Comparison of ENCODE assay signal across 1 cellular context in the genomic region with DNA sequence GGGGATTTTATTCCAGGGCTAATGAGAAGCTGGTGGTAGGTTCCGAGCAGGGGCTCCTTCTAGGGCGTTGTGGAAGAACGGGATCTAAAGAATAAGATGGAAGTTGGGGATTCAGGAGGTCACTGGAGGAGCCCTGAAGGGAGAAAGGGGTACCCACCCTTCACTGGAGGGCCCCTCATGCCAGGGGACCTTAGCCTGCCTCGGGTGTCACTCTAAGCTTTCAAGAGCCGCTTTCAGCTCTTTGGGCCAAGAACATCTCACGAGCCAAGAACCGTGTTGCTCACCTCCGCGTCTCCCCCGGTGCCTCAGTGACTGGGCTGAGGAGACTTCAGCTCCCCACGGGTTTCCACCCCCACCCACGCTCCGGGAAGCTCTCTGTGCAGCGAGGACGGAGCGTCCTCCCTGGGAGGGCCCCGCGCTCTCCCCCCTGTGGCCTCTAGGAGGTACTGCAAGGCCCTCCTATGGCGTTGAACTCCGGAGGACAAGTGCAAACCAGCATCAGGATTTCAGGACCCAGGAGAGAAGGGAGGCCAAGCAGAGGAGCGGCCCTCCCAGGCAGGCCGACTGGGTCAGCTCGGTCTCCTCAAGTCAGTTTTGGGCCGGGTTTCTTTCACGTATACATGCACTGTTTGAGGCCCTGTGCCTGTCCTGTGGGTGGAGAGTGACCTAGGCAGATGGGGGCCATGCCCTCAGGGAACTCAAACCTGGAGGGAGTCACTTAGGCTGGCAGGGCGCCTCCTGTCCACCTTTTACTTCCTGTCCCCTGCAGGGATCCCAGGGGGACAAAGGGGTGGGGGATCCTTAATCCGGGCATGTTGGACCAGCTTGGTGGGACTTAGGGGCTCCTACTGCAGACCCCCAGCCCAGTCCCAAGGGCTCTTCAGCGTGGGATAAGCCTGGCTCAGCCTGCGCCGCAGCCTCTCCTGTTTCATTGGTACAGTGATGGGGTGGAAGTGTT.
TF ChIP-seq lines count a peak whose summit lies in the region.

No MANE protein-coding gene starts in this region.

TF ChIP-seq in GM12878, 131 proteins besides CTCF, POLR2A, EP300 and RAD21:
- TF ChIP-seq, protein P1, sequence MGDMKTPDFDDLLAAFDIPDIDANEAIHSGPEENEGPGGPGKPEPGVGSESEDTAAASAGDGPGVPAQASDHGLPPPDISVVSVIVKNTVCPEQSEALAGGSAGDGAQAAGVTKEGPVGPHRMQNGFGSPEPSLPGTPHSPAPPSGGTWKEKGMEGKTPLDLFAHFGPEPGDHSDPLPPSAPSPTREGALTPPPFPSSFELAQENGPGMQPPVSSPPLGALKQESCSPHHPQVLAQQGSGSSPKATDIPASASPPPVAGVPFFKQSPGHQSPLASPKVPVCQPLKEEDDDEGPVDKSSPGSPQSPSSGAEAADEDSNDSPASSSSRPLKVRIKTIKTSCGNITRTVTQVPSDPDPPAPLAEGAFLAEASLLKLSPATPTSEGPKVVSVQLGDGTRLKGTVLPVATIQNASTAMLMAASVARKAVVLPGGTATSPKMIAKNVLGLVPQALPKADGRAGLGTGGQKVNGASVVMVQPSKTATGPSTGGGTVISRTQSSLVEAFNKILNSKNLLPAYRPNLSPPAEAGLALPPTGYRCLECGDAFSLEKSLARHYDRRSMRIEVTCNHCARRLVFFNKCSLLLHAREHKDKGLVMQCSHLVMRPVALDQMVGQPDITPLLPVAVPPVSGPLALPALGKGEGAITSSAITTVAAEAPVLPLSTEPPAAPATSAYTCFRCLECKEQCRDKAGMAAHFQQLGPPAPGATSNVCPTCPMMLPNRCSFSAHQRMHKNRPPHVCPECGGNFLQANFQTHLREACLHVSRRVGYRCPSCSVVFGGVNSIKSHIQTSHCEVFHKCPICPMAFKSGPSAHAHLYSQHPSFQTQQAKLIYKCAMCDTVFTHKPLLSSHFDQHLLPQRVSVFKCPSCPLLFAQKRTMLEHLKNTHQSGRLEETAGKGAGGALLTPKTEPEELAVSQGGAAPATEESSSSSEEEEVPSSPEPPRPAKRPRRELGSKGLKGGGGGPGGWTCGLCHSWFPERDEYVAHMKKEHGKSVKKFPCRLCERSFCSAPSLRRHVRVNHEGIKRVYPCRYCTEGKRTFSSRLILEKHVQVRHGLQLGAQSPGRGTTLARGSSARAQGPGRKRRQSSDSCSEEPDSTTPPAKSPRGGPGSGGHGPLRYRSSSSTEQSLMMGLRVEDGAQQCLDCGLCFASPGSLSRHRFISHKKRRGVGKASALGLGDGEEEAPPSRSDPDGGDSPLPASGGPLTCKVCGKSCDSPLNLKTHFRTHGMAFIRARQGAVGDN (IDR thresholded peaks at IDR 0.05), result 0 out of 2 replicates have a peak, but pooled peaks have one; percentile 21
- TF ChIP-seq GATAD2B (conservative IDR thresholded peaks at IDR 0.05; ENCODE audit: low read depth) (0 out of 2 replicates have a peak, but pooled peaks have one; percentile 46), BACH1 (IDR thresholded peaks at IDR 0.05; ENCODE audit: borderline replicate concordance) (0 out of 2 replicates have a peak, but pooled peaks have one; percentile 30), IKZF1 (conservative IDR thresholded peaks at IDR 0.05) (peak; percentile 84), RAD51 (IDR thresholded peaks at IDR 0.05) (no peak), SMC3 (IDR thresholded peaks at IDR 0.05; ENCODE audit: borderline replicate concordance, low read length) (peak; percentile 92), CHD4 (IDR thresholded peaks at IDR 0.05) (no peak), SUZ12 (IDR thresholded peaks at IDR 0.05; ENCODE audit: unreplicated experiment) (no peak), NBN (IDR thresholded peaks at IDR 0.05) (peak; percentile 54; the same call in 1 of the 2 replicates), IRF4 (IDR thresholded peaks at IDR 0.05; ENCODE audit: low read depth, low read length) (peak; percentile 60; the same call in 1 of the 2 replicates), TBL1XR1 (IDR thresholded peaks at IDR 0.05; ENCODE audit: low read depth, low read length) (no peak), BCL11A (IDR thresholded peaks at IDR 0.05; ENCODE audit: low read depth, low read length) (no peak), KDM1A (IDR thresholded peaks at IDR 0.05; ENCODE audit: borderline replicate concordance) (no peak), DPF2 (IDR thresholded peaks at IDR 0.05) (peak; percentile 49; the same call in 1 of the 2 replicates), CREM (IDR thresholded peaks at IDR 0.05; ENCODE audit: low read depth) (no peak), YY1 (IDR thresholded peaks at IDR 0.05; ENCODE audit: low read depth, low read length) (peak; percentile 82), IKZF2 (IDR thresholded peaks at IDR 0.05) (peak in 1 of 2 experiments; percentile 24; a peak in 1 of 4 replicates), NRF1 (conservative IDR thresholded peaks at IDR 0.05; ENCODE audit: low read depth, low read length) (no peak), KLF5 (IDR thresholded peaks at IDR 0.05; ENCODE audit: partially characterized antibody) (no peak), CBFB (IDR thresholded peaks at IDR 0.05; ENCODE audit: low read depth) (no peak), EGR1 (IDR thresholded peaks at IDR 0.05; ENCODE audit: borderline replicate concordance in 1 of 2, low read depth in 2 of 2, low read length in 2 of 2) (peak in 1 of 2 experiments; percentile 93; a peak in 2 of 3 replicates), BHLHE40 (IDR thresholded peaks at IDR 0.05; ENCODE audit: borderline replicate concordance in 1 of 2, low read depth in 2 of 2, low read length in 1 of 2) (peak; percentile 19 to 39; a peak in 1 of 4 replicates), PAX5 (IDR thresholded peaks at IDR 0.05; ENCODE audit: borderline replicate concordance, low read depth, low read length) (peak; percentile 39; the same call in 1 of the 2 replicates), SP1 (IDR thresholded peaks at IDR 0.05; ENCODE audit: low read depth, low read length) (peak; percentile 49), CHD2 (IDR thresholded peaks at IDR 0.05; ENCODE audit: borderline replicate concordance, low read depth, low read length) (peak; percentile 15; the same call in 1 of the 2 replicates), FOXM1 (IDR thresholded peaks at IDR 0.05; ENCODE audit: low read depth, low read length) (no peak; the same call in 1 of the 2 replicates), JUNB (IDR thresholded peaks at IDR 0.05) (no peak), MEF2B (IDR thresholded peaks at IDR 0.05; ENCODE audit: partially characterized antibody, poor library complexity, severe bottlenecking) (peak; percentile 61), YBX1 (IDR thresholded peaks at IDR 0.05) (no peak), TCF12 (IDR thresholded peaks at IDR 0.05; ENCODE audit: low read depth, low read length) (peak; percentile 53; the same call in 1 of the 2 replicates), MTA2 (IDR thresholded peaks at IDR 0.05; ENCODE audit: low read depth) (0 out of 2 replicates have a peak, but pooled peaks have one; percentile 29), SREBF2 (IDR thresholded peaks at IDR 0.05; ENCODE audit: low read length) (no peak)
- TF ChIP-seq, protein P2, sequence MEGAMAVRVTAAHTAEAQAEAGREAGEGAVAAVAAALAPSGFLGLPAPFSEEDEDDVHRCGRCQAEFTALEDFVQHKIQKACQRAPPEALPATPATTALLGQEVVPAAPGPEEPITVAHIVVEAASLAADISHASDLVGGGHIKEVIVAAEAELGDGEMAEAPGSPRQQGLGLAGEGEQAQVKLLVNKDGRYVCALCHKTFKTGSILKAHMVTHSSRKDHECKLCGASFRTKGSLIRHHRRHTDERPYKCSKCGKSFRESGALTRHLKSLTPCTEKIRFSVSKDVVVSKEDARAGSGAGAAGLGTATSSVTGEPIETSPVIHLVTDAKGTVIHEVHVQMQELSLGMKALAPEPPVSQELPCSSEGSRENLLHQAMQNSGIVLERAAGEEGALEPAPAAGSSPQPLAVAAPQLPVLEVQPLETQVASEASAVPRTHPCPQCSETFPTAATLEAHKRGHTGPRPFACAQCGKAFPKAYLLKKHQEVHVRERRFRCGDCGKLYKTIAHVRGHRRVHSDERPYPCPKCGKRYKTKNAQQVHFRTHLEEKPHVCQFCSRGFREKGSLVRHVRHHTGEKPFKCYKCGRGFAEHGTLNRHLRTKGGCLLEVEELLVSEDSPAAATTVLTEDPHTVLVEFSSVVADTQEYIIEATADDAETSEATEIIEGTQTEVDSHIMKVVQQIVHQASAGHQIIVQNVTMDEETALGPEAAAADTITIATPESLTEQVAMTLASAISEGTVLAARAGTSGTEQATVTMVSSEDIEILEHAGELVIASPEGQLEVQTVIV (IDR thresholded peaks at IDR 0.05; ENCODE audit: borderline replicate concordance, partially characterized antibody), result no peak
- TF ChIP-seq, protein P3, sequence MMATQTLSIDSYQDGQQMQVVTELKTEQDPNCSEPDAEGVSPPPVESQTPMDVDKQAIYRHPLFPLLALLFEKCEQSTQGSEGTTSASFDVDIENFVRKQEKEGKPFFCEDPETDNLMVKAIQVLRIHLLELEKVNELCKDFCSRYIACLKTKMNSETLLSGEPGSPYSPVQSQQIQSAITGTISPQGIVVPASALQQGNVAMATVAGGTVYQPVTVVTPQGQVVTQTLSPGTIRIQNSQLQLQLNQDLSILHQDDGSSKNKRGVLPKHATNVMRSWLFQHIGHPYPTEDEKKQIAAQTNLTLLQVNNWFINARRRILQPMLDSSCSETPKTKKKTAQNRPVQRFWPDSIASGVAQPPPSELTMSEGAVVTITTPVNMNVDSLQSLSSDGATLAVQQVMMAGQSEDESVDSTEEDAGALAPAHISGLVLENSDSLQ (IDR thresholded peaks at IDR 0.05), result peak; percentile 29; the same call in 1 of the 2 replicates
- TF ChIP-seq, protein P4, sequence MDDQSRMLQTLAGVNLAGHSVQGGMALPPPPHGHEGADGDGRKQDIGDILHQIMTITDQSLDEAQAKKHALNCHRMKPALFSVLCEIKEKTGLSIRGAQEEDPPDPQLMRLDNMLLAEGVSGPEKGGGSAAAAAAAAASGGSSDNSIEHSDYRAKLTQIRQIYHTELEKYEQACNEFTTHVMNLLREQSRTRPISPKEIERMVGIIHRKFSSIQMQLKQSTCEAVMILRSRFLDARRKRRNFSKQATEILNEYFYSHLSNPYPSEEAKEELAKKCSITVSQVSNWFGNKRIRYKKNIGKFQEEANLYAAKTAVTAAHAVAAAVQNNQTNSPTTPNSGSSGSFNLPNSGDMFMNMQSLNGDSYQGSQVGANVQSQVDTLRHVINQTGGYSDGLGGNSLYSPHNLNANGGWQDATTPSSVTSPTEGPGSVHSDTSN (IDR thresholded peaks at IDR 0.05; ENCODE audit: insufficient replicate concordance, low read depth, low read length), result no peak
- TF ChIP-seq, protein P5, sequence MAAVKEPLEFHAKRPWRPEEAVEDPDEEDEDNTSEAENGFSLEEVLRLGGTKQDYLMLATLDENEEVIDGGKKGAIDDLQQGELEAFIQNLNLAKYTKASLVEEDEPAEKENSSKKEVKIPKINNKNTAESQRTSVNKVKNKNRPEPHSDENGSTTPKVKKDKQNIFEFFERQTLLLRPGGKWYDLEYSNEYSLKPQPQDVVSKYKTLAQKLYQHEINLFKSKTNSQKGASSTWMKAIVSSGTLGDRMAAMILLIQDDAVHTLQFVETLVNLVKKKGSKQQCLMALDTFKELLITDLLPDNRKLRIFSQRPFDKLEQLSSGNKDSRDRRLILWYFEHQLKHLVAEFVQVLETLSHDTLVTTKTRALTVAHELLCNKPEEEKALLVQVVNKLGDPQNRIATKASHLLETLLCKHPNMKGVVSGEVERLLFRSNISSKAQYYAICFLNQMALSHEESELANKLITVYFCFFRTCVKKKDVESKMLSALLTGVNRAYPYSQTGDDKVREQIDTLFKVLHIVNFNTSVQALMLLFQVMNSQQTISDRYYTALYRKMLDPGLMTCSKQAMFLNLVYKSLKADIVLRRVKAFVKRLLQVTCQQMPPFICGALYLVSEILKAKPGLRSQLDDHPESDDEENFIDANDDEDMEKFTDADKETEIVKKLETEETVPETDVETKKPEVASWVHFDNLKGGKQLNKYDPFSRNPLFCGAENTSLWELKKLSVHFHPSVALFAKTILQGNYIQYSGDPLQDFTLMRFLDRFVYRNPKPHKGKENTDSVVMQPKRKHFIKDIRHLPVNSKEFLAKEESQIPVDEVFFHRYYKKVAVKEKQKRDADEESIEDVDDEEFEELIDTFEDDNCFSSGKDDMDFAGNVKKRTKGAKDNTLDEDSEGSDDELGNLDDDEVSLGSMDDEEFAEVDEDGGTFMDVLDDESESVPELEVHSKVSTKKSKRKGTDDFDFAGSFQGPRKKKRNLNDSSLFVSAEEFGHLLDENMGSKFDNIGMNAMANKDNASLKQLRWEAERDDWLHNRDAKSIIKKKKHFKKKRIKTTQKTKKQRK (IDR thresholded peaks at IDR 0.05; ENCODE audit: low read depth, low read length), result no peak
- TF ChIP-seq, protein P6, sequence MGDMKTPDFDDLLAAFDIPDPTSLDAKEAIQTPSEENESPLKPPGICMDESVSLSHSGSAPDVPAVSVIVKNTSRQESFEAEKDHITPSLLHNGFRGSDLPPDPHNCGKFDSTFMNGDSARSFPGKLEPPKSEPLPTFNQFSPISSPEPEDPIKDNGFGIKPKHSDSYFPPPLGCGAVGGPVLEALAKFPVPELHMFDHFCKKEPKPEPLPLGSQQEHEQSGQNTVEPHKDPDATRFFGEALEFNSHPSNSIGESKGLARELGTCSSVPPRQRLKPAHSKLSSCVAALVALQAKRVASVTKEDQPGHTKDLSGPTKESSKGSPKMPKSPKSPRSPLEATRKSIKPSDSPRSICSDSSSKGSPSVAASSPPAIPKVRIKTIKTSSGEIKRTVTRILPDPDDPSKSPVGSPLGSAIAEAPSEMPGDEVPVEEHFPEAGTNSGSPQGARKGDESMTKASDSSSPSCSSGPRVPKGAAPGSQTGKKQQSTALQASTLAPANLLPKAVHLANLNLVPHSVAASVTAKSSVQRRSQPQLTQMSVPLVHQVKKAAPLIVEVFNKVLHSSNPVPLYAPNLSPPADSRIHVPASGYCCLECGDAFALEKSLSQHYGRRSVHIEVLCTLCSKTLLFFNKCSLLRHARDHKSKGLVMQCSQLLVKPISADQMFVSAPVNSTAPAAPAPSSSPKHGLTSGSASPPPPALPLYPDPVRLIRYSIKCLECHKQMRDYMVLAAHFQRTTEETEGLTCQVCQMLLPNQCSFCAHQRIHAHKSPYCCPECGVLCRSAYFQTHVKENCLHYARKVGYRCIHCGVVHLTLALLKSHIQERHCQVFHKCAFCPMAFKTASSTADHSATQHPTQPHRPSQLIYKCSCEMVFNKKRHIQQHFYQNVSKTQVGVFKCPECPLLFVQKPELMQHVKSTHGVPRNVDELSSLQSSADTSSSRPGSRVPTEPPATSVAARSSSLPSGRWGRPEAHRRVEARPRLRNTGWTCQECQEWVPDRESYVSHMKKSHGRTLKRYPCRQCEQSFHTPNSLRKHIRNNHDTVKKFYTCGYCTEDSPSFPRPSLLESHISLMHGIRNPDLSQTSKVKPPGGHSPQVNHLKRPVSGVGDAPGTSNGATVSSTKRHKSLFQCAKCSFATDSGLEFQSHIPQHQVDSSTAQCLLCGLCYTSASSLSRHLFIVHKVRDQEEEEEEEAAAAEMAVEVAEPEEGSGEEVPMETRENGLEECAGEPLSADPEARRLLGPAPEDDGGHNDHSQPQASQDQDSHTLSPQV (IDR thresholded peaks at IDR 0.05), result 0 out of 2 replicates have a peak, but pooled peaks have one; percentile 52
